In the genomic region with DNA sequence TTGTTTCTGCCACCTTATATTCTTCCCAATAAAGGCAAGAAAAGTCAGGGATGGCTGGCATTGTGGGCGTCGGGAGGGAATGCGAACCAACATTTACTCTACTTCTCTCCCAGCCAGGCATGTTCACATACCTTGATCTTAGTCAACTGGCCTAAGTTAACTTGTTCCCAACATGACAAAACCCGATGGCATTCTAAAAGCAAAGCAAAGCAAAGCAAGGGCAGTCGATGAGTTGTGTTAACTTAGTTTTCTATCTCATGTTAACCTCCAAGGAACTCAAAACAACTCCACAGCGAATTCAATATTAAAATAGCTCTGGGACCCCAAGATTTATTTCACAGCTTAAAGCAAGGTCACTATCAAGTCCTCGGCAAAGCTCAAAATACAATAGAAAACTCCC, we compare ENCODE assay signal across 8 cellular contexts. TPM values are rescaled to one million over a fixed set of nuclear protein-coding genes. Genes with fewer than 3 reads are reported as not detected.
DNase-seq lines count a peak whose midpoint lies in the region; ATAC-seq and TF ChIP-seq lines count a peak whose summit lies in the region.

No MANE protein-coding gene starts in this region.

- 84 to 88% methylated on average over 7 of the region's 7 CpGs for WGBS in ectodermal cell, 2 experiments

- H3K4me1 ChIP-seq in ectodermal cell (ENCODE audit: control insufficient read depth, insufficient read depth, low read length) = peaks cover 7% of the 10 kb centered on the region
- peaks cover 21% of the 10 kb centered on the region for H3K4me1 ChIP-seq in neural progenitor cell

- peak overlapping the region; percentile 83 for H3K4me2 ChIP-seq in neural progenitor cell

- peaks cover 32% of the 10 kb centered on the region for H3K36me3 Mint-ChIP-seq in CD4-positive, alpha-beta T cell (ENCODE audit: low read depth)
- peaks cover 11% of the 10 kb centered on the region for H3K36me3 Mint-ChIP-seq in neural progenitor cell

- no peak overlapping the region for H3K27ac ChIP-seq in CD4-positive, alpha-beta T cell (ENCODE audit: low read depth, low read length)
- H3K27ac ChIP-seq in ectodermal cell (ENCODE audit: insufficient read depth, low read depth, low read length, poor library complexity, severe bottlenecking) = no peak overlapping the region
- H3K27ac ChIP-seq in neural progenitor cell = no peak overlapping the region

- no peak for TF ChIP-seq POLR2A in NB4 (IDR thresholded peaks at IDR 0.05; ENCODE audit: extremely low read depth, insufficient read length)

- H3K4me3 Mint-ChIP-seq in CD4-positive, alpha-beta T cell = peak overlapping the region; percentile 93
- peak overlapping the region; percentile 96 for H3K4me3 Mint-ChIP-seq in neural progenitor cell

- no peak for TF ChIP-seq CTCF in CD4-positive, alpha-beta T cell (IDR thresholded peaks at IDR 0.05)
- no peak for TF ChIP-seq CTCF in NB4 (IDR thresholded peaks at IDR 0.05; ENCODE audit: low read depth, low read length)
- TF ChIP-seq CTCF in neural progenitor cell (IDR thresholded peaks at IDR 0.05) = no peak

- H2AFZ ChIP-seq in neural progenitor cell (replicated peaks) = no peak overlapping the region

- H3F3A ChIP-seq in neural progenitor cell (ENCODE audit: low read depth) = peaks cover 8% of the 10 kb centered on the region

- DNase-seq in CD4-positive, alpha-beta T cell = no peak
- no peak for DNase-seq in NB4 (ENCODE audit: low read depth)
- no peak for DNase-seq in neural progenitor cell (ENCODE audit: low spot score)
- DNase-seq in retina = no peak

- H4K20me1 ChIP-seq in neural progenitor cell (ENCODE audit: low read depth) = peaks cover 61% of the 10 kb centered on the region

- H3K36me3 ChIP-seq in ectodermal cell (ENCODE audit: control insufficient read depth, insufficient read depth, low read length) (no peaks in the 10 kb centered on the region), neural progenitor cell (no peaks in the 10 kb centered on the region)

- no peaks in the 10 kb centered on the region for H3K9me3 Mint-ChIP-seq in CD4-positive, alpha-beta T cell
- H3K9me3 Mint-ChIP-seq in neural progenitor cell = peaks cover 3% of the 10 kb centered on the region

- H3K4me3 ChIP-seq in NB4 (ENCODE audit: low read depth, low read length) = peak overlapping the region; percentile 64
- H3K4me3 ChIP-seq in ectodermal cell (ENCODE audit: insufficient read depth, low read depth, low read length) = peak overlapping the region; percentile 85
- peak overlapping the region; percentile 99 for H3K4me3 ChIP-seq in neural progenitor cell

- POLR2A ChIA-PET in CD4-positive, alpha-beta T cell (lab: Charles Lee) = no interaction called here

- CTCF ChIA-PET in CD4-positive, alpha-beta T cell (lab: Charles Lee) = interaction anchor here (0.8 kb wide), 1 partner anchor 139 kb away, joined by 3 read pairs; no protein-coding TSS in a partner anchor

- H3K27me3 ChIP-seq in CD4-positive, alpha-beta T cell (ENCODE audit: control insufficient read depth, insufficient read depth, low read length) = no peaks in the 10 kb centered on the region
- H3K27me3 ChIP-seq in ectodermal cell (ENCODE audit: control insufficient read depth, insufficient read depth, low read length, poor library complexity, severe bottlenecking) (no peaks in the 10 kb centered on the region), neural progenitor cell (no peaks in the 10 kb centered on the region)

- H3K27ac Mint-ChIP-seq in CD4-positive, alpha-beta T cell = peak overlapping the region; percentile 87
- peak overlapping the region; percentile 89 for H3K27ac Mint-ChIP-seq in neural progenitor cell

- H3K9me3 ChIP-seq in CD4-positive, alpha-beta T cell (ENCODE audit: control insufficient read depth, low read length) = no peaks in the 10 kb centered on the region
- H3K9me3 ChIP-seq in ectodermal cell (ENCODE audit: control insufficient read depth, low read length) = no peaks in the 10 kb centered on the region
- H3K9me3 ChIP-seq in neural progenitor cell (ENCODE audit: low read depth) = no peaks in the 10 kb centered on the region

- H3K9ac ChIP-seq in neural progenitor cell = no peak overlapping the region

- no peaks in the 10 kb centered on the region for H3K27me3 Mint-ChIP-seq in CD4-positive, alpha-beta T cell
- H3K27me3 Mint-ChIP-seq in neural progenitor cell (ENCODE audit: insufficient read depth, low read depth) = peaks cover 3% of the 10 kb centered on the region

- ATAC-seq in CD4-positive, alpha-beta T cell (ENCODE audit: poor library complexity) = no peak
- ATAC-seq in HG03097 (IDR thresholded peaks at IDR 0.05; ENCODE audit: low FRiP score, unreplicated experiment) (no peak), esophagus mucosa (no peak), GM18520 (IDR thresholded peaks at IDR 0.05; ENCODE audit: unreplicated experiment) (no peak)

- intact Hi-C loops in CD4-positive, alpha-beta T cell (cut with DNase I, micrococcal nuclease) = loop anchor here (2.0 to 5.0 kb wide), 5 partner anchors 117 to 307 kb away; partner anchors contain the start of genes CREM (in 1 of the 2), CUL2 (in 1 of the 2) and FZD8 (in 1 of the 2)

- H3K79me2 ChIP-seq in neural progenitor cell (ENCODE audit: low read depth) = peaks cover 72% of the 10 kb centered on the region

- H3K4me1 Mint-ChIP-seq in CD4-positive, alpha-beta T cell (ENCODE audit: low read depth) = peaks cover 77% of the 10 kb centered on the region
- peaks cover 38% of the 10 kb centered on the region for H3K4me1 Mint-ChIP-seq in neural progenitor cell

RNA-seq across cellular contexts. Expression of gene CCNY, which starts 1.2 kb away (rescaled TPM):
- 10 to 100 TPM; 64.9 to 66.9 TPM for total RNA-seq in CD4-positive, alpha-beta T cell
- polyA plus RNA-seq in ectodermal cell (2013, experiment 1 of 4) = 60.9 TPM
- 68.8 TPM for polyA plus RNA-seq in ectodermal cell (2013, experiment 2 of 4)
- polyA plus RNA-seq in ectodermal cell (2013, experiment 3 of 4) = 35.0 TPM
- 46.0 TPM for polyA plus RNA-seq in ectodermal cell (2013, experiment 4 of 4)
- 43.0 and 46.7 TPM in 2 replicates for total RNA-seq in neural progenitor cell (ENCODE audit: low replicate concordance)
- total RNA-seq in esophagus mucosa = 44.8 TPM
